8 cellular contexts compared by ENCODE assay signal in genomic region chr6:26045046-26045938, GRCh38. TPM values are rescaled to one million over a fixed set of nuclear protein-coding genes. Genes with fewer than 3 reads are reported as not detected.
DNase-seq lines count a peak whose midpoint lies in the region; ATAC-seq and TF ChIP-seq lines count a peak whose summit lies in the region.

No MANE protein-coding gene starts in this region.

- no peaks in the 10 kb centered on the region for H3K9me3 Mint-ChIP-seq in CD4-positive, CD25-positive, alpha-beta regulatory T cell
- H3K9me3 Mint-ChIP-seq in activated naive CD8-positive, alpha-beta T cell treated with anti-CD3 and anti-CD28 coated beads, Interleukin-2, amount 10 ng/mL, durations not matched to agents 7 days and 5 days: no peaks in the 10 kb centered on the region

- no peaks in the 10 kb centered on the region for H3K36me3 Mint-ChIP-seq in CD4-positive, CD25-positive, alpha-beta regulatory T cell
- H3K36me3 Mint-ChIP-seq in activated naive CD8-positive, alpha-beta T cell treated with anti-CD3 and anti-CD28 coated beads, Interleukin-2, amount 10 ng/mL, durations not matched to agents 7 days and 5 days: peaks cover 2% of the 10 kb centered on the region

- H3K4me3 Mint-ChIP-seq in CD4-positive, CD25-positive, alpha-beta regulatory T cell: peak overlapping the region; percentile 92 to 96 (median 94)
- H3K4me3 Mint-ChIP-seq in activated naive CD8-positive, alpha-beta T cell treated with anti-CD3 and anti-CD28 coated beads, Interleukin-2, amount 10 ng/mL, durations not matched to agents 7 days and 5 days: peak overlapping the region; percentile 86

- no peaks in the 10 kb centered on the region for H4K20me1 ChIP-seq in smooth muscle cell (ENCODE audit: low read depth)

- no peak overlapping the region for H2AFZ ChIP-seq in smooth muscle cell (ENCODE audit: low read depth)

- peak overlapping the region; percentile 90 to 99 (median 99) for H3K27ac Mint-ChIP-seq in CD4-positive, CD25-positive, alpha-beta regulatory T cell
- peak overlapping the region; percentile 99 for H3K27ac Mint-ChIP-seq in activated naive CD8-positive, alpha-beta T cell treated with anti-CD3 and anti-CD28 coated beads, Interleukin-2, amount 10 ng/mL, durations not matched to agents 7 days and 5 days

- H3K9ac ChIP-seq in smooth muscle cell (ENCODE audit: low read depth): no peak overlapping the region

- intact Hi-C loops in Right ventricle myocardium superior (cut with DNase I): no loop called here
- intact Hi-C loops in psoas muscle (cut with DNase I): no loop called here

- no peak for TF ChIP-seq CTCF in psoas muscle (IDR thresholded peaks at IDR 0.05)
- no peak for TF ChIP-seq CTCF in smooth muscle cell (IDR thresholded peaks at IDR 0.05; ENCODE audit: borderline replicate concordance, insufficient read depth, poor library complexity, severe bottlenecking)

- no peaks in the 10 kb centered on the region for H3K9me3 ChIP-seq in CD4-positive, CD25-positive, alpha-beta regulatory T cell (ENCODE audit: control insufficient read depth in 2 of 2, low read length in 2 of 2)
- H3K9me3 ChIP-seq in psoas muscle: no peaks in the 10 kb centered on the region
- no peaks in the 10 kb centered on the region for H3K9me3 ChIP-seq in smooth muscle cell (replicated peaks; ENCODE audit: low read depth)

- H3K27me3 ChIP-seq in CD4-positive, CD25-positive, alpha-beta regulatory T cell (ENCODE audit: control insufficient read depth, insufficient read depth, low read length): no peaks in the 10 kb centered on the region
- peaks cover 0 to 2% (median 0%) of the 10 kb centered on the region in 3 donors for H3K27me3 ChIP-seq in psoas muscle (ENCODE audit: insufficient read depth in 3 of 3, low read length in 2 of 3)
- no peaks in the 10 kb centered on the region for H3K27me3 ChIP-seq in smooth muscle cell (ENCODE audit: low read depth)

- H3K4me1 ChIP-seq in CD4-positive, CD25-positive, alpha-beta regulatory T cell (ENCODE audit: control insufficient read depth, insufficient read depth, low read length, poor library complexity, severe bottlenecking): peaks cover 26% of the 10 kb centered on the region
- H3K4me1 ChIP-seq in psoas muscle (peaks cover 8% of the 10 kb centered on the region), smooth muscle cell (ENCODE audit: low read depth) (peaks cover 10% of the 10 kb centered on the region)

- no peaks in the 10 kb centered on the region for H3F3A ChIP-seq in smooth muscle cell (ENCODE audit: low read depth)

- H3K27ac ChIP-seq in CD4-positive, CD25-positive, alpha-beta regulatory T cell (ENCODE audit: insufficient read depth, low read length, poor library complexity, severe bottlenecking): peak overlapping the region; percentile 92
- H3K27ac ChIP-seq in psoas muscle: peak overlapping the region; percentile 91
- H3K27ac ChIP-seq in smooth muscle cell (ENCODE audit: low read depth): no peak overlapping the region

- H3K36me3 ChIP-seq in CD4-positive, CD25-positive, alpha-beta regulatory T cell (ENCODE audit: control insufficient read depth, insufficient read depth, low read length): no peaks in the 10 kb centered on the region
- H3K36me3 ChIP-seq in psoas muscle (ENCODE audit: insufficient read depth in 1 of 2, low read depth in 1 of 2) (no peaks in the 10 kb centered on the region), smooth muscle cell (ENCODE audit: low read depth) (no peaks in the 10 kb centered on the region)

- H3K4me3 ChIP-seq in CD4-positive, CD25-positive, alpha-beta regulatory T cell (ENCODE audit: low read depth, low read length): peak overlapping the region; percentile 100
- peak overlapping the region; percentile 61 for H3K4me3 ChIP-seq in psoas muscle
- H3K4me3 ChIP-seq in smooth muscle cell: no peak overlapping the region

- H3K4me1 Mint-ChIP-seq in CD4-positive, CD25-positive, alpha-beta regulatory T cell: peaks cover 6 to 28% (median 19%) of the 10 kb centered on the region in 4 donors
- peaks cover 41% of the 10 kb centered on the region for H3K4me1 Mint-ChIP-seq in activated naive CD8-positive, alpha-beta T cell treated with anti-CD3 and anti-CD28 coated beads, Interleukin-2, amount 10 ng/mL, durations not matched to agents 7 days and 5 days

- H3K4me2 ChIP-seq in smooth muscle cell: no peak overlapping the region

- H3K79me2 ChIP-seq in smooth muscle cell (ENCODE audit: low read depth): no peaks in the 10 kb centered on the region

- WGBS in psoas muscle, 3 donors: 2 to 3% (median 3%) methylated on average over 48 of the region's 48 CpGs
- WGBS in smooth muscle cell (ENCODE audit: low lambda C conversion rate): 97% methylated on average over 48 of the region's 48 CpGs

- ATAC-seq in CD4-positive, CD25-positive, alpha-beta regulatory T cell (ENCODE audit: low read depth in 2 of 2): peak; percentile 57 to 58
- ATAC-seq in GM19455 (IDR thresholded peaks at IDR 0.05; ENCODE audit: unreplicated experiment): peak; percentile 47
- peak; percentile 56 for ATAC-seq in activated naive CD8-positive, alpha-beta T cell treated with anti-CD3 and anti-CD28 coated beads, Interleukin-2, amount 10 ng/mL, durations not matched to agents 7 days and 5 days (ENCODE audit: low read depth)
- peak; percentile 84 for ATAC-seq in Right ventricle myocardium superior (ENCODE audit: poor library complexity)
- ATAC-seq in psoas muscle: peak; percentile 73 to 85 (median 76)

- POLR2A ChIA-PET in activated naive CD8-positive, alpha-beta T cell treated with anti-CD3 and anti-CD28 coated beads, Interleukin-2, amount 10 ng/mL, durations not matched to agents 7 days and 5 days (lab: Charles Lee): interaction anchor here (0.5 to 30.0 kb wide), 40 partner anchors 8 to 1848 kb away, joined by 3 to 1993 read pairs (median 8); a partner anchor contains a TSS

- DNase-seq in CD4-positive, CD25-positive, alpha-beta regulatory T cell: peak; percentile 75 to 96 (median 90)
- DNase-seq in HK-2 (ENCODE audit: unreplicated experiment) (peak; percentile 82), SK-N-DZ (ENCODE audit: low spot score) (peak; percentile 72), Right ventricle myocardium superior (peak; percentile 66), psoas muscle (peak in 1 of 2 donors; percentile 65), smooth muscle cell (lab: John Stamatoyannopoulos, UW; ENCODE audit: unreplicated experiment) (no peak)
- peak; percentile 82 for DNase-seq in activated naive CD8-positive, alpha-beta T cell treated with anti-CD3 and anti-CD28 coated beads, Interleukin-2, amount 10 ng/mL, durations not matched to agents 7 days and 5 days

- no peaks in the 10 kb centered on the region for H3K27me3 Mint-ChIP-seq in CD4-positive, CD25-positive, alpha-beta regulatory T cell
- no peaks in the 10 kb centered on the region for H3K27me3 Mint-ChIP-seq in activated naive CD8-positive, alpha-beta T cell treated with anti-CD3 and anti-CD28 coated beads, Interleukin-2, amount 10 ng/mL, durations not matched to agents 7 days and 5 days

RNA-seq across cellular contexts. Expression of gene HFE, which starts 41.9 kb away (rescaled TPM):
- 2.6 TPM for total RNA-seq in CD4-positive, CD25-positive, alpha-beta regulatory T cell
- 1 to 10 TPM; 1.2 to 2.5 (median 2.4) TPM for polyA plus RNA-seq in CD4-positive, CD25-positive, alpha-beta regulatory T cell
- not detected in 2 replicates for polyA plus RNA-seq in SK-N-DZ (2014; cell fraction: cytosol; rRNA removed)
- not detected in 2 replicates for polyA plus RNA-seq in SK-N-DZ (2014; cell fraction: nucleus; rRNA removed)
- 1 to 10 TPM; 5.0 to 7.2 TPM for total RNA-seq in activated naive CD8-positive, alpha-beta T cell treated with anti-CD3 and anti-CD28 coated beads, Interleukin-2, amount 10 ng/mL, durations not matched to agents 7 days and 5 days
- total RNA-seq in Right ventricle myocardium superior: 5.2 TPM
- total RNA-seq in psoas muscle: 1 to 10 TPM in 3 of 4 donors, under 1 TPM in 1; 0.99 to 2.7 (median 1.6) TPM
- 1 to 10 TPM in 1 of 3 donors, under 1 TPM in 2; 0.32 to 1.2 (median 0.40) TPM for polyA plus RNA-seq in psoas muscle
- total RNA-seq in smooth muscle cell: 4.9 and 5.5 TPM in 2 replicates
- 2.1 and 7.5 TPM in 2 replicates for polyA plus RNA-seq in smooth muscle cell
